ENCODE assay signal across 8 cellular contexts in the genomic region with DNA sequence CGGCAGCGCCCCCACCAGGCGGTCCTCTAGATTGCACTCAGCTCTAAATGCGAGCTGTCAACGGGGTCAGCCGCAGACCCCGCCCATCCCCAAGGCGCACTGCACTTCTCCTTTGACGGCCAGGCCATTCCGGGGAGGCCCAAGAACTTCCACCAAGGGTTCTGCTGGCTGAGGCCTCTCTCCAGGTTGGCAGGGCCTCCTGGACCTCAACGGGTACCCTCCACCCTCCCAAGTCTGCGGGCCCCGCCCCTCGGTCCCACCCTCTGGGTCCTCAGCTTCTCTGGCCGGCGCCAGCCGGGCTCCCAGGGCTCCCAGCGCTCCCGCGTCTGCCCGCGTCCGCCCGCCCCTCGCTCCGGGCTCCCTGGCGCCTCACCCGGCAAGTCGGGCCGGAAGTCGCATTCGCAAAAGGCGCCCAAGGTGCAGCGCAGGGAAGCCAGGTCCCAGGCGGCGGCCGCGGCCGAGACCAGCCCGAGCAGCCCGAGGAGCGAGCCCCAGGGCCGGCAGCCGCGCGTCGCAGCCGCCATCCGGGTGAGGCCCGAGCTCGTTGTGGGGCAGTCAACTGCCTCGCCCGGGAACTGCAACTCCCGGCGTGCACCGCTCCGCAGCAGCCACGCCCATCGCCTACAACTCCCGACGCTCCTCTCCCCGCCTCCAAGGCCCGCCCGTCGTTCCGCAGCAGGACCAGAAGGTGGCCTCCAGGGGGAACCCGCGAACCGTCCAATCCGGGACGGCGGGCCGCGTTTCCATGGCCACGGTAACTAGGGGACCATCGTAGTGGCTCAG. TPM values are rescaled to one million over a fixed set of nuclear protein-coding genes. Genes with fewer than 3 reads are reported as not detected.
A peak's percentile ranks its signal among the peaks of the same experiment; 100 is the strongest.
DNase-seq lines count a peak whose midpoint lies in the region; ATAC-seq and TF ChIP-seq lines count a peak whose summit lies in the region.

A gene (minus strand): TSS at position 548 of the 783 bp plus-strand sequence. CDS start 24 bp downstream, at position 524.

- ATAC-seq in GM19438 (IDR thresholded peaks at IDR 0.05; ENCODE audit: low read depth, unreplicated experiment) (peak; percentile 77), HG03575 (IDR thresholded peaks at IDR 0.05; ENCODE audit: extremely low read depth, insufficient number of reproducible peaks, low FRiP score, unreplicated experiment) (peak; percentile 53)

- H3K27ac ChIP-seq in CD4-positive, alpha-beta memory T cell (ENCODE audit: low read depth, low read length), result peak within 1 kb of the TSS; percentile 80
- peak within 1 kb of the TSS; percentile 78 to 98 (median 95) for H3K27ac ChIP-seq in dorsolateral prefrontal cortex

- peaks cover 21% of the 10 kb centered on the region for H3K36me3 ChIP-seq in CD4-positive, alpha-beta memory T cell (ENCODE audit: insufficient read depth, low read length)

- no peaks in the 10 kb centered on the region for H3K27me3 Mint-ChIP-seq in CD4-positive, alpha-beta memory T cell

- peaks cover 0 to 2% (median 0%) of the 10 kb centered on the region in 8 donors for H3K9me3 Mint-ChIP-seq in CD4-positive, alpha-beta memory T cell

- CTCF ChIA-PET in CD4-positive, alpha-beta memory T cell (lab: Charles Lee; ENCODE audit: partially characterized antibody), result interaction anchor here (0.6 to 6.1 kb wide), 57 partner anchors 9 to 520 kb away, joined by 3 to 85 read pairs (median 5); a partner anchor contains a TSS

- H3K36me3 Mint-ChIP-seq in CD4-positive, alpha-beta memory T cell, result peaks cover 10 to 31% of the 10 kb centered on the region in 2 donors

- H3K27me3 ChIP-seq in CD4-positive, alpha-beta memory T cell (ENCODE audit: insufficient read depth, low read length), result no peaks in the 10 kb centered on the region
- H3K27me3 ChIP-seq in dorsolateral prefrontal cortex, result no peaks in the 10 kb centered on the region

- intact Hi-C loops in CD4-positive, alpha-beta memory T cell (cut with micrococcal nuclease), result loop anchor here (1.0 to 10.0 kb wide), 14 partner anchors 20 to 510 kb away; a partner anchor contains a TSS
- intact Hi-C loops in dorsolateral prefrontal cortex (cut with DNase I), result loop anchor here (1.0 to 10.0 kb wide), 8 partner anchors 50 to 233 kb away; a partner anchor contains a TSS
- intact Hi-C loops in lower leg skin (cut with DNase I; ENCODE audit: low total_unique reads), result loop anchor here (5.0 kb wide), 3 partner anchors 47 to 233 kb away; no protein-coding TSS in a partner anchor

- WGBS in lower leg skin, 2 donors, result 0% methylated on average over 32 to 65 of the region's 76 CpGs

- H3K4me1 ChIP-seq in CD4-positive, alpha-beta memory T cell (ENCODE audit: insufficient read depth, low read length), result peaks cover 18% of the 10 kb centered on the region

- H3K9me3 ChIP-seq in CD4-positive, alpha-beta memory T cell (ENCODE audit: control insufficient read depth in 1 of 2, low read length in 2 of 2), result no peaks in the 10 kb centered on the region

- peak; percentile 98 to 100 (median 99) for DNase-seq in CD4-positive, alpha-beta memory T cell
- DNase-seq in NCI-H82 (lab: John Stamatoyannopoulos, UW) (peak; percentile 98), dorsolateral prefrontal cortex (peak; percentile 92 to 99 (median 97)), lower leg skin (ENCODE audit: low spot score in 2 of 2) (peak; percentile 95 to 100)
- DNase-seq in activated CD4-positive, alpha-beta T cell treated with anti-CD3 and anti-CD28 coated beads, Interleukin-2, amount 50 U/mL, for 48 hours, result peak; percentile 99
- peak; percentile 97 to 98 for DNase-seq in stimulated activated CD4-positive, alpha-beta T cell treated with anti-CD3 and anti-CD28 coated beads, Interleukin-4, amount 100 ng/mL, for 48 hours (ENCODE audit: low read depth in 2 of 2)

- H3K4me3 ChIP-seq in CD4-positive, alpha-beta memory T cell (ENCODE audit: low read length in 2 of 2), result peak within 1 kb of the TSS; percentile 30 to 74
- H3K4me3 ChIP-seq in dorsolateral prefrontal cortex (peak within 1 kb of the TSS; percentile 62 to 94 (median 83)), lower leg skin (ENCODE audit: low read depth, poor library complexity, severe bottlenecking) (peak within 1 kb of the TSS; percentile 55)

- peak; percentile 79 to 99 (median 93) for TF ChIP-seq CTCF in dorsolateral prefrontal cortex (IDR thresholded peaks at IDR 0.05 in 54 of 56, conservative IDR thresholded peaks at IDR 0.05 in 2 of 56; ENCODE audit: low read depth in 1 of 56, partially characterized antibody in 56 of 56)
- TF ChIP-seq CTCF in lower leg skin (IDR thresholded peaks at IDR 0.05), result peak in 2 of 3 donors; percentile 67 to 98

- peak within 1 kb of the TSS; percentile 88 to 99 (median 97) for H3K27ac Mint-ChIP-seq in CD4-positive, alpha-beta memory T cell

- H3K4me3 Mint-ChIP-seq in CD4-positive, alpha-beta memory T cell, result peak within 1 kb of the TSS; percentile 85 to 98 (median 92)

- peaks cover 7 to 27% (median 18%) of the 10 kb centered on the region in 4 donors for H3K4me1 Mint-ChIP-seq in CD4-positive, alpha-beta memory T cell

- TF ChIP-seq POLR2A in lower leg skin (IDR thresholded peaks at IDR 0.05), result no peak

- POLR2A ChIA-PET in CD4-positive, alpha-beta memory T cell (lab: Charles Lee; ENCODE audit: partially characterized antibody), result interaction anchor here (0.6 to 4.1 kb wide), 45 partner anchors 10 to 367 kb away, joined by 3 to 81 read pairs (median 4); a partner anchor contains a TSS

RNA-seq across cellular contexts. Expression of the gene that starts here (rescaled TPM):
- 10 to 100 TPM; 14.3 to 18.4 TPM for total RNA-seq in CD4-positive, alpha-beta memory T cell
- 10 to 100 TPM; 23.2 to 27.1 TPM for polyA plus RNA-seq in CD4-positive, alpha-beta memory T cell
- total RNA-seq in dorsolateral prefrontal cortex (10 to 100 TPM in 101 of 120 experiments, 1 to 10 TPM in 19; 7.7 to 18.6 (median 12.5) TPM), lower leg skin (10 to 100 TPM; 11.5 to 19.9 (median 15.1) TPM)

Comparison
In these comparisons a context has a peak if more than half of its experiments do, and no peak if none do; other contexts are left out.
1. Peak in every context shown above with its lines: DNase-seq, ATAC-seq, H3K4me3 ChIP-seq and H3K27ac ChIP-seq.